ENCODE assay signal across 8 cellular contexts in genomic region chr1:204288061-204288588, GRCh38.
DNase-seq lines count a peak whose midpoint lies in the region; ATAC-seq, FAIRE-seq and TF ChIP-seq lines count a peak whose summit lies in the region.

No MANE protein-coding gene starts in this region.

- no peaks in the 10 kb centered on the region for H3K9me3 ChIP-seq in heart right ventricle
- no peaks in the 10 kb centered on the region for H3K9me3 ChIP-seq in gastrocnemius medialis

- ATAC-seq in heart right ventricle (peak; percentile 16 to 72 (median 42)), gastrocnemius medialis (peak; percentile 42 to 48), GM18520 (IDR thresholded peaks at IDR 0.05; ENCODE audit: unreplicated experiment) (no peak), HG03520 (IDR thresholded peaks at IDR 0.05; ENCODE audit: unreplicated experiment) (no peak), GM18867 (IDR thresholded peaks at IDR 0.05; ENCODE audit: unreplicated experiment) (no peak)

- H3K4me1 ChIP-seq in heart right ventricle (peaks cover 8 to 73% (median 66%) of the 10 kb centered on the region in 9 donors), gastrocnemius medialis (peaks cover 7 to 8% of the 10 kb centered on the region in 2 donors)

- no peaks in the 10 kb centered on the region for H3K27me3 ChIP-seq in heart right ventricle
- H3K27me3 ChIP-seq in gastrocnemius medialis, result peaks cover 0 to 14% (median 8%) of the 10 kb centered on the region in 3 donors

- peak in 1 of 2 donors; percentile 21 for TF ChIP-seq POLR2A in gastrocnemius medialis (IDR thresholded peaks at IDR 0.05)

- H3K4me3 ChIP-seq in heart right ventricle (peak overlapping the region in 9 of 10 donors; percentile 14 to 56 (median 41)), gastrocnemius medialis (peak overlapping the region in 2 of 4 donors; percentile 26 to 35)

- H3K27ac ChIP-seq in heart right ventricle, result peak overlapping the region; percentile 58 to 88 (median 83)
- H3K27ac ChIP-seq in gastrocnemius medialis, result peak overlapping the region; percentile 55 to 66 (median 62)

- intact Hi-C loops in heart right ventricle (cut with DNase I) (no loop called here), gastrocnemius medialis (cut with DNase I; ENCODE audit: low total_unique reads) (no loop called here)

- peak; percentile 92 for FAIRE-seq in RCC 7860 (lab: Jason Lieb, UNC)

- H3K36me3 ChIP-seq in heart right ventricle, result no peaks in the 10 kb centered on the region
- H3K36me3 ChIP-seq in gastrocnemius medialis, result no peaks in the 10 kb centered on the region

- WGBS in heart right ventricle, 2 donors, result 33 to 39% methylated on average over 8 of the region's 8 CpGs

- DNase-seq in HT-29 (ENCODE audit: low spot score) (peak; percentile 96), RCC 7860 (ENCODE audit: low spot score) (peak; percentile 91), heart right ventricle (peak; percentile 72 to 75), gastrocnemius medialis (peak in 1 of 2 donors; percentile 68), hypothalamus (lab: John Stamatoyannopoulos, UW) (no peak)

- TF ChIP-seq CTCF in heart right ventricle (IDR thresholded peaks at IDR 0.05) (no peak), gastrocnemius medialis (IDR thresholded peaks at IDR 0.05 in 4 of 5, conservative IDR thresholded peaks at IDR 0.05 in 1 of 5) (no peak)

- in situ Hi-C loops in gastrocnemius medialis (cut with MboI; ENCODE audit: low sequenced_read_pairs in 4 of 4), result no loop called here

Comparison
In these comparisons a context has a peak if more than half of its experiments do, and no peak if none do; other contexts are left out.
1. DNase-seq: peak in HT-29 (single experiment), RCC 7860 (single experiment) and heart right ventricle (2 of 2); none in hypothalamus (0 of 51).
2. ATAC-seq: peak in heart right ventricle (8 of 8) and gastrocnemius medialis (2 of 2); none in GM18520 (single experiment), HG03520 (single experiment) and GM18867 (single experiment).